In the genomic region with DNA sequence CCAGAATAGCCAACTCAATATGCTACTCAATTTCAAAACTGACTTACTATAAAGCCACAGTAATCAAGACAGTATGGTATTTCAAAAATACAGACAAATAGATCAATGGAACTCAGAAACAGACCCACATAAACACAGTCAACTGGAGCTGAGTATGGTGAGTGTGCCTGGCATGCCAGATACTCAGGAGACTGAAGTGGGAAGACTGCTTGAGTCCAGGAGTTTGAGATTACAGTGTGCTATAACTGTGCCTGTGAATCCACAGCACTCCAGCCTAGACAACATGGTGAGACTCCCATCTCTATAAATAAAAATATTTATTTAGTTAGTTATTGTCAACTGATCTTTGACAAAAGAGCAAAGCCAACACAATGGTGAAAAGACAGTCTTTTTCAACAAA, we compare ENCODE assay signal across 25 cellular contexts.
"Had no signal": no experiment of that assay in that cellular context is flagged by ENCODE, and none has a peak within 500 bp of the region (broad histone marks: within the 10 kb centered on the region; RNA-seq: fewer than 3 reads in every experiment).

No MANE protein-coding gene starts in this region.

- H3K36me3 Mint-ChIP-seq: natural killer cell treated with Interleukin-12 subunit alpha and Interleukin-12 subunit beta and Interleukin-15 and Interleukin-18, amount 100 ng/mL, for 72 hours; stimulated activated effector memory CD8-positive, alpha-beta T cell treated with anti-CD3 and anti-CD28 coated beads, Interleukin-12 subunit alpha, Interleukin-12 subunit beta, amount 100 ng/mL, for 72 hours had no signal

- ATAC-seq: left lobe of liver; mucosa of descending colon; naive thymus-derived CD4-positive, alpha-beta T cell; natural killer cell treated with Interleukin-12 subunit alpha and Interleukin-12 subunit beta and Interleukin-15 and Interleukin-18, amount 100 ng/mL, for 72 hours; sciatic nerve; stimulated activated effector memory CD8-positive, alpha-beta T cell treated with anti-CD3 and anti-CD28 coated beads, Interleukin-12 subunit alpha, Interleukin-12 subunit beta, amount 100 ng/mL, for 72 hours; upper lobe of right lung had no signal

- H3K9me3 ChIP-seq: mucosa of descending colon, ovary, right atrium auricular region, spleen, suprapubic skin, thoracic aorta, tibial artery, upper lobe of right lung had no signal

- FAIRE-seq: small intestine, urothelium cell line had no signal

- H3K27ac Mint-ChIP-seq: naive thymus-derived CD4-positive, alpha-beta T cell; natural killer cell treated with Interleukin-12 subunit alpha and Interleukin-12 subunit beta and Interleukin-15 and Interleukin-18, amount 100 ng/mL, for 72 hours; progenitor cell of endocrine pancreas; stimulated activated effector memory CD8-positive, alpha-beta T cell treated with anti-CD3 and anti-CD28 coated beads, Interleukin-12 subunit alpha, Interleukin-12 subunit beta, amount 100 ng/mL, for 72 hours; stimulated activated naive CD8-positive, alpha-beta T cell treated with anti-CD3 and anti-CD28 coated beads, Interleukin-15, Interleukin-2, amounts not matched to agents 100 ng/mL and 50 ng/mL, for 24 hours had no signal

- H3K4me1 Mint-ChIP-seq: stimulated activated effector memory CD8-positive, alpha-beta T cell treated with anti-CD3 and anti-CD28 coated beads, Interleukin-12 subunit alpha, Interleukin-12 subunit beta, amount 100 ng/mL, for 72 hours had no signal

- H3K27me3 Mint-ChIP-seq: naive thymus-derived CD4-positive, alpha-beta T cell; natural killer cell treated with Interleukin-12 subunit alpha and Interleukin-12 subunit beta and Interleukin-15 and Interleukin-18, amount 100 ng/mL, for 72 hours; progenitor cell of endocrine pancreas; stimulated activated naive CD8-positive, alpha-beta T cell treated with anti-CD3 and anti-CD28 coated beads, Interleukin-15, Interleukin-2, amounts not matched to agents 100 ng/mL and 50 ng/mL, for 24 hours had no signal

- H3K36me3 ChIP-seq: ovary, right atrium auricular region, suprapubic skin, thoracic aorta, tibial artery, upper lobe of right lung had no signal

- H3K4me1 ChIP-seq: right atrium auricular region, suprapubic skin, tibial artery, upper lobe of right lung had no signal

- H3K27ac ChIP-seq: hepatocyte, ovary, right atrium auricular region, spleen, suprapubic skin, thoracic aorta, tibial artery, upper lobe of right lung had no signal

- H3K27me3 ChIP-seq: hepatocyte, ovary, right atrium auricular region, spleen, suprapubic skin, tibial artery, upper lobe of right lung had no signal

- DNase-seq: islet precursor cell; mesendoderm; midbrain; mucosa of descending colon; naive thymus-derived CD4-positive, alpha-beta T cell; ovary; small intestine; spleen; stimulated activated CD4-positive, alpha-beta T cell treated with anti-CD3 and anti-CD28 coated beads, Interleukin-4, amount 100 ng/mL, for 24 hours; stimulated activated naive CD4-positive, alpha-beta T cell; tibial artery; trophoblast cell; upper lobe of right lung had no signal

- H3K4me3 Mint-ChIP-seq: naive thymus-derived CD4-positive, alpha-beta T cell; natural killer cell treated with Interleukin-12 subunit alpha and Interleukin-12 subunit beta and Interleukin-15 and Interleukin-18, amount 100 ng/mL, for 72 hours; stimulated activated effector memory CD8-positive, alpha-beta T cell treated with anti-CD3 and anti-CD28 coated beads, Interleukin-12 subunit alpha, Interleukin-12 subunit beta, amount 100 ng/mL, for 72 hours; stimulated activated naive CD8-positive, alpha-beta T cell treated with anti-CD3 and anti-CD28 coated beads, Interleukin-15, Interleukin-2, amounts not matched to agents 100 ng/mL and 50 ng/mL, for 24 hours had no signal

- H3K4me3 ChIP-seq: hepatocyte, lung, mucosa of descending colon, ovary, right atrium auricular region, spleen, suprapubic skin, thoracic aorta, tibial artery, upper lobe of right lung had no signal
